In the genomic region with DNA sequence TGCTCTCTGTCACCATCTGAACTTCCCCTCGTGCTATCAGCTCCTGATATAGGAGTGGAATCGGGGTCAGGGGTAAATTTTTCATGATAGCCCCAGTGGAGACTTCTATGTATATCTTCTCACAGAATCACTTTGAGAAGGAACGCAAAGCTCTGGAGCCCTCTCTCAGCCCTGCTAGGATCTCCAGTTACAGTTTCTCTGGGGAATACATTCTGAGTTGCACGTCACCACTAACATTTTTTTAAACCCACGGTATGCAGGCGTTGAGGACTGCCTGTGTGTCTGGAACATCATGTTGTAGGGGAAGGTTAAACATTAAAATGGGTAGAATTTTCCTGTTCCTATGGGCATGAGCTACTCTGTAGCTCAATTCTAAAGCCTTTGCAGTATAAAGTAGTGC, we compare ENCODE assay signal across 19 cellular contexts.
A peak's percentile ranks its signal among the peaks of the same experiment; 100 is the strongest.
DNase-seq lines count a peak whose midpoint lies in the region; ATAC-seq and TF ChIP-seq lines count a peak whose summit lies in the region.
"Had no signal": no experiment of that assay in that cellular context is flagged by ENCODE, and none has a peak within 500 bp of the region (broad histone marks: within the 10 kb centered on the region; RNA-seq: fewer than 3 reads in every experiment).

No MANE protein-coding gene starts in this region.

- H3K27ac ChIP-seq in left ventricle myocardium inferior (replicated peaks): no peak overlapping the region
- H3K27ac ChIP-seq: GM23248, Peyer's patch had no signal

- H3K36me3 Mint-ChIP-seq in activated naive CD4-positive, alpha-beta T cell treated with anti-CD3 and anti-CD28 coated beads for 36 hours (ENCODE audit: low read depth): no peaks in the 10 kb centered on the region
- H3K36me3 Mint-ChIP-seq: CD14-positive monocyte had no signal

- no peak for TF ChIP-seq CTCF in left ventricle myocardium inferior (IDR thresholded peaks at IDR 0.05; ENCODE audit: borderline replicate concordance)

- peaks cover 2% of the 10 kb centered on the region for H3K9me3 ChIP-seq in left ventricle myocardium inferior (replicated peaks)
- H3K9me3 ChIP-seq: MG63, Peyer's patch had no signal

- DNase-seq in Right ventricle myocardium superior (no peak), left ventricle myocardium inferior (no peak), NCI-H2171 (lab: John Stamatoyannopoulos, UW) (peak; percentile 7), left ventricle myocardium superior (no peak), stromal cell of bone marrow (ENCODE audit: low read depth) (peak; percentile 5), anterior cingulate cortex (lab: John Stamatoyannopoulos, UW) (no peak)
- DNase-seq in activated naive CD4-positive, alpha-beta T cell treated with anti-CD3 and anti-CD28 coated beads for 36 hours: no peak
- DNase-seq: GM23248, HCEC 1CT, MG63, NCI-H1417, NCI-H1694 treated with DMSO at 0.1 percent for 48 hours, NCI-H2107, NCI-H345, NCI-H524, NCI-H774, Peyer's patch had no signal

- no peaks in the 10 kb centered on the region for H3K4me1 Mint-ChIP-seq in activated naive CD4-positive, alpha-beta T cell treated with anti-CD3 and anti-CD28 coated beads for 36 hours (ENCODE audit: low read depth)
- H3K4me1 Mint-ChIP-seq: CD14-positive monocyte had no signal

- peaks cover 6% of the 10 kb centered on the region for H3K27me3 Mint-ChIP-seq in activated naive CD4-positive, alpha-beta T cell treated with anti-CD3 and anti-CD28 coated beads for 36 hours (ENCODE audit: low read depth)

- CTCF ChIA-PET in activated naive CD4-positive, alpha-beta T cell treated with anti-CD3 and anti-CD28 coated beads for 36 hours (lab: Charles Lee): no interaction called here

- no peaks in the 10 kb centered on the region for H3K36me3 ChIP-seq in left ventricle myocardium inferior
- H3K36me3 ChIP-seq: MG63, Peyer's patch had no signal

- ATAC-seq in Right ventricle myocardium superior (ENCODE audit: poor library complexity) (peak; percentile 76), left ventricle myocardium superior (peak; percentile 75), GM18502 (IDR thresholded peaks at IDR 0.05; ENCODE audit: poor library complexity, unreplicated experiment) (no peak)

- H3K4me1 ChIP-seq in left ventricle myocardium inferior: peaks cover 22% of the 10 kb centered on the region
- H3K4me1 ChIP-seq: Peyer's patch had no signal

- H3K4me3 ChIP-seq in left ventricle myocardium inferior: no peak overlapping the region
- H3K4me3 ChIP-seq: GM23248, MG63, Peyer's patch had no signal

- H3K4me3 Mint-ChIP-seq in activated naive CD4-positive, alpha-beta T cell treated with anti-CD3 and anti-CD28 coated beads for 36 hours: no peak overlapping the region
- H3K4me3 Mint-ChIP-seq: CD14-positive monocyte had no signal

- H3K9me3 Mint-ChIP-seq in activated naive CD4-positive, alpha-beta T cell treated with anti-CD3 and anti-CD28 coated beads for 36 hours: peaks cover 2% of the 10 kb centered on the region

- H3K27ac Mint-ChIP-seq in activated naive CD4-positive, alpha-beta T cell treated with anti-CD3 and anti-CD28 coated beads for 36 hours: no peak overlapping the region
- H3K27ac Mint-ChIP-seq: CD14-positive monocyte had no signal

- intact Hi-C loops in Right ventricle myocardium superior (cut with DNase I): no loop called here
- intact Hi-C loops in left ventricle myocardium inferior (cut with micrococcal nuclease): no loop called here
- intact Hi-C loops in left ventricle myocardium superior (cut with micrococcal nuclease): no loop called here
- intact Hi-C loops in activated naive CD4-positive, alpha-beta T cell treated with anti-CD3 and anti-CD28 coated beads for 36 hours (cut with micrococcal nuclease): no loop called here

- H3K27me3 ChIP-seq in left ventricle myocardium inferior (ENCODE audit: low read depth): no peaks in the 10 kb centered on the region
- H3K27me3 ChIP-seq: Peyer's patch had no signal

Comparison
In these comparisons a context has a peak if more than half of its experiments do, and no peak if none do; other contexts are left out.
1. DNase-seq: peak in NCI-H2171 (single experiment) and stromal cell of bone marrow (single experiment); none in Right ventricle myocardium superior (single experiment), left ventricle myocardium inferior (single experiment), left ventricle myocardium superior (single experiment), anterior cingulate cortex (0 of 58) and activated naive CD4-positive, alpha-beta T cell treated with anti-CD3 and anti-CD28 coated beads for 36 hours (single experiment).